8 cellular contexts compared by ENCODE assay signal in the genomic region with DNA sequence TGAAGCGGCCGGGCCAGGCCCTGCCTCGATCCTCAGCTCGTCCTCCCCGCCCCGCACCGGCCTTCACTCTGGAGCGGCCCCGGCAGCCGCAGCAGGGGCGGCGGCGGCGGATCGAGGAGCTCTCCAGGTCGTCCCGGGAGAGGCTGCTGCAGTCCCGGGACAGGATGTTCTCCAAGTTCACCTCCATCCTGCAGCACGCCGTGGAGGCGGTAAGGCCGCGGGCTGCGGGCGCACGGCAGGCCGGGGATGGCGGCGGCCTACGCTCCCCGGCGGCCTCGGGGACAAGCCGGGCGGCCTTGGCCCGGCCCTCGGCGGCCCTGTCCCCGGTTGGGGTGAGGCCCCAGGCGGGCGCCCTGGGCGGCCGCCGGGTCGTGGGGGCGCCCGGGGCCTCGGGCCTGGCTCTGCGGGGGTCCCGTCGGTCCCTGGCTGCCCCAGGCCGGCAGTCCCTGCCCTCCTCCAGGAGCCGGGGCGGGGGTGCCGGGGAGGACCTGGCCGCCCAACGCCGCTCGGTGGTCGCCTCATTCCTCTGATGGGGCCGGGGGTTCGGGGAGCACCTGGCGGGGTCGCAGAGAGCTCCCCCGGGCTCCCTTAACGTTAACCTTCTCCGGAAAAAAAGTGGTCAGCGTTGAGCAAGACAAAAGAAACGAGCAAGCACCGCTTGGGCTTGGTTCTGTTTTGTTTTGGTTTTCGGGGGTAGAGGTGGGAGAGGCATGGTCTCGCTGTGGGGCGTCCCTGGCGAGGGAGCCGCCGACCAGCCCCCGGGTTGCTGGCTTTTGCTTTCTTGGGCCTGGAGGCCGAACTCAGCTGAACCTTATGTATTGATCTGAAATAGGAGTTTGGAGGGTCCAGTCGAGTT. TPM values are rescaled to one million over a fixed set of nuclear protein-coding genes. Genes with fewer than 3 reads are reported as not detected.
DNase-seq lines count a peak whose midpoint lies in the region; ATAC-seq and TF ChIP-seq lines count a peak whose summit lies in the region.

No MANE protein-coding gene starts in this region.

- ATAC-seq in GM18861 (IDR thresholded peaks at IDR 0.05; ENCODE audit: unreplicated experiment) (peak; percentile 24), HG03066 (IDR thresholded peaks at IDR 0.05; ENCODE audit: low read depth, unreplicated experiment) (peak; percentile 39), left ventricle myocardium superior (peak; percentile 67)

- H3K4me3 ChIP-seq in AG09309 (ENCODE audit: control insufficient read depth, low read depth, low read length): peak overlapping the region; percentile 74

- no peak for TF ChIP-seq CTCF in AG09309 (IDR thresholded peaks at IDR 0.05; ENCODE audit: control insufficient read depth, insufficient read depth, low read depth, low read length, missing control alignments)

- intact Hi-C loops in left ventricle myocardium superior (cut with micrococcal nuclease): no loop called here

- no peak for DNase-seq in AG09309 (ENCODE audit: low read depth)
- DNase-seq in RKO (ENCODE audit: low spot score): peak; percentile 38
- DNase-seq in amniotic epithelial cell (ENCODE audit: low read depth): peak; percentile 35
- peak; percentile 43 for DNase-seq in left ventricle myocardium superior
- DNase-seq in putamen (ENCODE audit: low spot score): peak; percentile 38
- DNase-seq in OCI-M2 (lab: John Stamatoyannopoulos, UW; ENCODE audit: unreplicated experiment): no peak

RNA-seq across cellular contexts. Expression of a gene that starts 0.6 kb away (rescaled TPM):
- 29.4 TPM for total RNA-seq in left ventricle myocardium superior

Comparison
In these comparisons a context has a peak if more than half of its experiments do, and no peak if none do; other contexts are left out.
1. DNase-seq: peak in RKO (single experiment), amniotic epithelial cell (single experiment), left ventricle myocardium superior (single experiment) and putamen (single experiment); none in AG09309 (single experiment) and OCI-M2 (single experiment).
2. Peak in every context shown above with its lines, with median percentiles within 50 percentile points of each other: ATAC-seq.